In genomic region chr5:138132543-138132942, GRCh38 we compare ENCODE assay signal across 1 cellular context.
TF ChIP-seq lines count a peak whose summit lies in the region.

No MANE protein-coding gene starts in this region.

TF ChIP-seq in GM12878, 131 proteins besides CTCF, POLR2A, EP300 and RAD21:
- no peak for TF ChIP-seq YY1 (IDR thresholded peaks at IDR 0.05; ENCODE audit: low read depth, low read length)
- TF ChIP-seq ZNF384 (IDR thresholded peaks at IDR 0.05; ENCODE audit: borderline replicate concordance, low read depth, low read length), result no peak
- no peak for TF ChIP-seq HDGF (IDR thresholded peaks at IDR 0.05)
- TF ChIP-seq ASH2L (IDR thresholded peaks at IDR 0.05; ENCODE audit: borderline replicate concordance, low read depth), result no peak
- TF ChIP-seq, protein P1, sequence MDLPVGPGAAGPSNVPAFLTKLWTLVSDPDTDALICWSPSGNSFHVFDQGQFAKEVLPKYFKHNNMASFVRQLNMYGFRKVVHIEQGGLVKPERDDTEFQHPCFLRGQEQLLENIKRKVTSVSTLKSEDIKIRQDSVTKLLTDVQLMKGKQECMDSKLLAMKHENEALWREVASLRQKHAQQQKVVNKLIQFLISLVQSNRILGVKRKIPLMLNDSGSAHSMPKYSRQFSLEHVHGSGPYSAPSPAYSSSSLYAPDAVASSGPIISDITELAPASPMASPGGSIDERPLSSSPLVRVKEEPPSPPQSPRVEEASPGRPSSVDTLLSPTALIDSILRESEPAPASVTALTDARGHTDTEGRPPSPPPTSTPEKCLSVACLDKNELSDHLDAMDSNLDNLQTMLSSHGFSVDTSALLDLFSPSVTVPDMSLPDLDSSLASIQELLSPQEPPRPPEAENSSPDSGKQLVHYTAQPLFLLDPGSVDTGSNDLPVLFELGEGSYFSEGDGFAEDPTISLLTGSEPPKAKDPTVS (IDR thresholded peaks at IDR 0.05; ENCODE audit: low read depth, low read length), result no peak
- TF ChIP-seq, protein P2, sequence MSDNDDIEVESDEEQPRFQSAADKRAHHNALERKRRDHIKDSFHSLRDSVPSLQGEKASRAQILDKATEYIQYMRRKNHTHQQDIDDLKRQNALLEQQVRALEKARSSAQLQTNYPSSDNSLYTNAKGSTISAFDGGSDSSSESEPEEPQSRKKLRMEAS (IDR thresholded peaks at IDR 0.05; ENCODE audit: low read depth, low read length), result no peak
- no peak for TF ChIP-seq ESRRA (IDR thresholded peaks at IDR 0.05; ENCODE audit: low read length)
- TF ChIP-seq NRF1 (conservative IDR thresholded peaks at IDR 0.05; ENCODE audit: low read depth, low read length), result no peak
- TF ChIP-seq POLR2AphosphoS5 (IDR thresholded peaks at IDR 0.05; ENCODE audit: low read length), result no peak
- TF ChIP-seq USF1 (IDR thresholded peaks at IDR 0.05; ENCODE audit: borderline replicate concordance, extremely low read length, insufficient read depth, low read depth, low read length), result no peak
- no peak for TF ChIP-seq CBFB (IDR thresholded peaks at IDR 0.05; ENCODE audit: low read depth)
- TF ChIP-seq, protein P3, sequence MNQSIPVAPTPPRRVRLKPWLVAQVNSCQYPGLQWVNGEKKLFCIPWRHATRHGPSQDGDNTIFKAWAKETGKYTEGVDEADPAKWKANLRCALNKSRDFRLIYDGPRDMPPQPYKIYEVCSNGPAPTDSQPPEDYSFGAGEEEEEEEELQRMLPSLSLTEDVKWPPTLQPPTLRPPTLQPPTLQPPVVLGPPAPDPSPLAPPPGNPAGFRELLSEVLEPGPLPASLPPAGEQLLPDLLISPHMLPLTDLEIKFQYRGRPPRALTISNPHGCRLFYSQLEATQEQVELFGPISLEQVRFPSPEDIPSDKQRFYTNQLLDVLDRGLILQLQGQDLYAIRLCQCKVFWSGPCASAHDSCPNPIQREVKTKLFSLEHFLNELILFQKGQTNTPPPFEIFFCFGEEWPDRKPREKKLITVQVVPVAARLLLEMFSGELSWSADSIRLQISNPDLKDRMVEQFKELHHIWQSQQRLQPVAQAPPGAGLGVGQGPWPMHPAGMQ (IDR thresholded peaks at IDR 0.05; ENCODE audit: borderline replicate concordance), result no peak
- no peak for TF ChIP-seq CBX3 (IDR thresholded peaks at IDR 0.05; ENCODE audit: borderline replicate concordance, low read depth)
- no peak for TF ChIP-seq REST (IDR thresholded peaks at IDR 0.05; ENCODE audit: low read depth, low read length)
- TF ChIP-seq EED (IDR thresholded peaks at IDR 0.05; ENCODE audit: low read depth), result no peak
- no peak for TF ChIP-seq ZSCAN29 (IDR thresholded peaks at IDR 0.05)
- no peak for TF ChIP-seq POLR2AphosphoS2 (IDR thresholded peaks at IDR 0.05; ENCODE audit: low read depth, low read length)
- TF ChIP-seq BHLHE40 (IDR thresholded peaks at IDR 0.05; ENCODE audit: borderline replicate concordance in 1 of 2, low read depth in 2 of 2, low read length in 1 of 2), result no peak
- TF ChIP-seq SKIL (IDR thresholded peaks at IDR 0.05; ENCODE audit: low read depth, poor library complexity, severe bottlenecking), result no peak
TF ChIP-seq in GM12878: peak in this region for 0.
